In genomic region chr16:87361916-87362619, GRCh38 we compare ENCODE assay signal across 30 cellular contexts.
"Had no signal": no experiment of that assay in that cellular context is flagged by ENCODE, and none has a peak within 500 bp of the region (broad histone marks: within the 10 kb centered on the region; RNA-seq: fewer than 3 reads in every experiment).

No MANE protein-coding gene starts in this region.

- DNase-seq: activated CD4-positive, alpha-beta memory T cell treated with anti-CD3 and anti-CD28 coated beads for 36 hours; activated CD4-positive, alpha-beta T cell treated with anti-CD3 and anti-CD28 coated beads, Interleukin-2, amount 10 ng/mL, durations not matched to agents 24 days and 14 days; activated CD4-positive, CD25-positive, alpha-beta regulatory T cell treated with anti-CD3 and anti-CD28 coated beads, Interleukin-2, amount 50 U/mL, for 72 hours; activated CD8-positive, alpha-beta memory T cell treated with anti-CD3 and anti-CD28 coated beads, Interleukin-2, amount 50 U/mL, for 4 hours; activated effector memory CD4-positive, alpha-beta T cell treated with anti-CD3 and anti-CD28 coated beads, Interleukin-2, amount 50 U/mL, for 16 hours; activated naive CD4-positive, alpha-beta T cell treated with anti-CD3 and anti-CD28 coated beads for 36 hours; activated naive CD8-positive, alpha-beta T cell treated with anti-CD3 and anti-CD28 coated beads for 36 hours; activated T-cell treated with anti-CD3 and anti-CD28 coated beads, Interleukin-2, amount 50 U/mL, for 1 hour; adrenal gland; aorta; dermis blood vessel endothelial cell; effector CD8-positive, alpha-beta T cell; glutamatergic neuron; islet precursor cell; naive B cell; ovary; stimulated activated CD4-positive, alpha-beta T cell treated with anti-CD3 and anti-CD28 coated beads, Interleukin-2, amount 100 ng/mL, for 48 hours; stimulated activated naive CD4-positive, alpha-beta T cell treated with Interleukin-2 at 50 U/mL for 16 hours; SW 1271; T1000; testis; transverse colon; WERI-Rb-1 had no signal

- FAIRE-seq: bronchial epithelial cell, colon, endometrium, frontal cortex, urothelium cell line had no signal

- H3K4me3 ChIP-seq: adrenal gland, ovary, prostate gland, testis, transverse colon had no signal

- H3K36me3 ChIP-seq: ovary had no signal

- H3K9me3 ChIP-seq: adrenal gland, ovary, prostate gland, testis, transverse colon had no signal

- H3K27me3 ChIP-seq: adrenal gland, ovary, testis, transverse colon had no signal

- H3K4me1 ChIP-seq: prostate gland had no signal

- H3K27ac ChIP-seq: epithelial cell of prostate, ovary, prostate gland, testis, WERI-Rb-1 had no signal
